ENCODE assay signal across 18 cellular contexts in genomic region chr14:77276959-77277358, GRCh38. TPM values are rescaled to one million over a fixed set of nuclear protein-coding genes. Genes with fewer than 3 reads are reported as not detected.
DNase-seq lines count a peak whose midpoint lies in the region; TF ChIP-seq lines count a peak whose summit lies in the region.
"Had no signal": no experiment of that assay in that cellular context is flagged by ENCODE, and none has a peak within 500 bp of the region (broad histone marks: within the 10 kb centered on the region; RNA-seq: fewer than 3 reads in every experiment).

No MANE protein-coding gene starts in this region.

- no peak for TF ChIP-seq CTCF in osteoblast (IDR thresholded peaks at IDR 0.05; ENCODE audit: extremely low read depth, low read depth, low read length)
- TF ChIP-seq CTCF in foreskin fibroblast (IDR thresholded peaks at IDR 0.05; ENCODE audit: low read depth, low read length): no peak
- no peak for TF ChIP-seq CTCF in mammary epithelial cell (conservative IDR thresholded peaks at IDR 0.05 in 1 of 2, IDR thresholded peaks at IDR 0.05 in 1 of 2; ENCODE audit: extremely low read depth in 1 of 2, insufficient read depth in 1 of 2, low read depth in 1 of 2, low read length in 2 of 2)

- H3K4me2 ChIP-seq in osteoblast (ENCODE audit: insufficient read depth, low read length) (no peak overlapping the region), mammary epithelial cell (ENCODE audit: insufficient read depth, low read depth, low read length) (no peak overlapping the region)
- H3K4me2 ChIP-seq: BLaER1 had no signal

- DNase-seq in mesenteric fat pad (ENCODE audit: low spot score): peak; percentile 81
- DNase-seq in osteoblast (ENCODE audit: insufficient read length, low spot score, missing footprints): peak; percentile 43
- DNase-seq in foreskin fibroblast: no peak
- DNase-seq in mammary epithelial cell: no peak
- no peak for DNase-seq in NCI-H2107 treated with DMSO at 0.1 percent for 48 hours (lab: John Stamatoyannopoulos, UW; ENCODE audit: unreplicated experiment)
- DNase-seq: 8988T; ACHN; BE2C; Caco-2; Calu3; CD4-positive, alpha-beta T cell; CD8-positive, alpha-beta T cell; DMS79 treated with DMSO at 0.1 percent for 48 hours; GF-D8 had no signal

- WGBS in mammary epithelial cell (ENCODE audit: low coverage, missing lambda C conversion rate): 85% methylated on average over 11 of the region's 12 CpGs

- BruUV-seq in mammary epithelial cell (replicated peaks; lab: Mats Ljungman, UMichigan): no TSS peak

- H3K9me3 ChIP-seq in osteoblast (ENCODE audit: low read depth, low read length): no peaks in the 10 kb centered on the region
- no peaks in the 10 kb centered on the region for H3K9me3 ChIP-seq in mammary epithelial cell (replicated peaks; ENCODE audit: insufficient read depth, low read length)
- H3K9me3 ChIP-seq: BE2C, BLaER1, Caco-2 had no signal

- in situ Hi-C loops in mammary epithelial cell (cut with MboI; ENCODE audit: low sequenced_read_pairs in 2 of 2): no loop called here

- H3K36me3 ChIP-seq in osteoblast (ENCODE audit: insufficient read depth, low read length): peaks cover 8% of the 10 kb centered on the region
- peaks cover 2% of the 10 kb centered on the region for H3K36me3 ChIP-seq in mammary epithelial cell (ENCODE audit: insufficient read depth, low read length)

- CTCF ChIA-PET in mammary epithelial cell (lab: Charles Lee; ENCODE audit: low non-redundant PET): interaction anchor here (0.7 kb wide), 1 partner anchor 181 kb away, joined by 3 read pairs; no protein-coding TSS in a partner anchor

- H3K4me1 ChIP-seq in osteoblast (ENCODE audit: insufficient read depth, low read length): no peaks in the 10 kb centered on the region
- H3K4me1 ChIP-seq in mammary epithelial cell (ENCODE audit: insufficient read depth, low read length): no peaks in the 10 kb centered on the region
- H3K4me1 ChIP-seq: BE2C, Caco-2 had no signal

- no peak overlapping the region for H2AFZ ChIP-seq in osteoblast (ENCODE audit: low read length)
- H2AFZ ChIP-seq in mammary epithelial cell (ENCODE audit: low read depth, low read length): no peak overlapping the region

- H3K79me2 ChIP-seq in osteoblast (ENCODE audit: insufficient read depth, low read length) (no peaks in the 10 kb centered on the region), mammary epithelial cell (ENCODE audit: insufficient read depth, low read length) (no peaks in the 10 kb centered on the region)

- H4K20me1 ChIP-seq in osteoblast (ENCODE audit: insufficient read depth, low read length) (no peaks in the 10 kb centered on the region), mammary epithelial cell (ENCODE audit: insufficient read depth, low read length) (no peaks in the 10 kb centered on the region)
- H4K20me1 ChIP-seq: BLaER1 had no signal

- no peak overlapping the region for H3K9ac ChIP-seq in mammary epithelial cell (ENCODE audit: insufficient read depth, low read length)
- H3K9ac ChIP-seq: BLaER1 had no signal

- dilution Hi-C loops in mammary epithelial cell (cut with HindIII; ENCODE audit: low sequenced_read_pairs): no loop called here

- H3K27ac ChIP-seq in osteoblast (ENCODE audit: low read depth, low read length): no peak overlapping the region
- H3K27ac ChIP-seq in mammary epithelial cell (ENCODE audit: insufficient read depth, low read depth, low read length): no peak overlapping the region
- H3K27ac ChIP-seq: BLaER1, C4-2B had no signal

- H3K4me3 ChIP-seq in osteoblast (ENCODE audit: insufficient read depth, low read length) (no peak overlapping the region), foreskin fibroblast (ENCODE audit: low read depth in 1 of 2, low read length in 2 of 2) (no peak overlapping the region), mammary epithelial cell (replicated peaks in 1 of 3; ENCODE audit: insufficient read depth in 1 of 3, low read depth in 2 of 3, low read length in 3 of 3) (no peak overlapping the region)
- H3K4me3 ChIP-seq: BLaER1 had no signal

- H3K27me3 ChIP-seq in osteoblast (ENCODE audit: insufficient read depth, low read length) (no peaks in the 10 kb centered on the region), mammary epithelial cell (ENCODE audit: insufficient read depth, low read length) (no peaks in the 10 kb centered on the region)
- H3K27me3 ChIP-seq: BE2C had no signal

- intact Hi-C loops in mammary epithelial cell (cut with micrococcal nuclease): no loop called here

RNA-seq across cellular contexts. Expression of gene NGB, which starts 6.0 kb away (rescaled TPM):
- not detected for total RNA-seq in mesenteric fat pad
- total RNA-seq in osteoblast: not detected in 2 replicates
- under 1 TPM in 1 of 2 donors, not detected in 1; 0.33 TPM for total RNA-seq in mammary epithelial cell
- polyA plus RNA-seq in mammary epithelial cell: 0.16 TPM
- not detected for polyA minus RNA-seq in mammary epithelial cell
- total RNA-seq: A673; Caco-2; Calu3; CD4-positive, alpha-beta T cell; CD8-positive, alpha-beta T cell had no signal
- polyA plus RNA-seq: AG04450 had no signal

RNA-seq across cellular contexts. Expression of gene POMT2, which starts 43.7 kb away (rescaled TPM):
- total RNA-seq in mesenteric fat pad: 27.2 TPM
- 11.6 and 13.3 TPM in 2 replicates for total RNA-seq in osteoblast
- 10 to 100 TPM; 17.0 to 38.4 TPM for total RNA-seq in mammary epithelial cell
- polyA plus RNA-seq in mammary epithelial cell: 16.7 TPM
- polyA minus RNA-seq in mammary epithelial cell: 37.1 TPM

RNA-seq across cellular contexts. Expression of gene GSTZ1, which starts 43.9 kb away (rescaled TPM):
- 12.0 TPM for total RNA-seq in mesenteric fat pad
- 34.8 and 38.0 TPM in 2 replicates for total RNA-seq in osteoblast
- 10 to 100 TPM; 28.1 to 33.0 TPM for total RNA-seq in mammary epithelial cell
- 27.9 TPM for polyA plus RNA-seq in mammary epithelial cell
- polyA minus RNA-seq in mammary epithelial cell: 14.1 TPM

Comparison
In these comparisons a context has a peak if more than half of its experiments do, and no peak if none do; other contexts are left out.
1. DNase-seq: peak in mesenteric fat pad (single experiment) and osteoblast (single experiment); none in foreskin fibroblast (0 of 2), mammary epithelial cell (single experiment) and NCI-H2107 treated with DMSO at 0.1 percent for 48 hours (single experiment).